In genomic region chr11:66344550-66345315, GRCh38 we compare ENCODE assay signal across 8 cellular contexts. TPM values are rescaled to one million over a fixed set of nuclear protein-coding genes. Genes with fewer than 3 reads are reported as not detected.
A peak's percentile ranks its signal among the peaks of the same experiment; 100 is the strongest.
DNase-seq lines count a peak whose midpoint lies in the region; ATAC-seq and TF ChIP-seq lines count a peak whose summit lies in the region.

Gene BRMS1, minus strand, starts transcription at chr11:66345104. Its CDS starts 2,870 bp downstream, at chr11:66342234.

- H3K9me2 ChIP-seq in hepatocyte (replicated peaks; ENCODE audit: insufficient read depth): no peaks in the 10 kb centered on the region

- peak within 1 kb of the TSS; percentile 70 for H3K4me3 ChIP-seq in astrocyte of the cerebellum (ENCODE audit: low read depth, low read length)
- H3K4me3 ChIP-seq in hepatocyte: peak within 1 kb of the TSS; percentile 74
- H3K4me3 ChIP-seq in aorta (ENCODE audit: low read length in 2 of 2): peak within 1 kb of the TSS; percentile 48 to 88

- H3K27me3 ChIP-seq in hepatocyte (no peaks in the 10 kb centered on the region), aorta (ENCODE audit: control insufficient read depth in 1 of 2, insufficient read depth in 2 of 2, low read length in 1 of 2) (no peaks in the 10 kb centered on the region)

- peak within 1 kb of the TSS; percentile 97 for H3K4me2 ChIP-seq in hepatocyte

- H2AFZ ChIP-seq in hepatocyte: peak within 1 kb of the TSS; percentile 72

- no peaks in the 10 kb centered on the region for H4K20me1 ChIP-seq in hepatocyte (ENCODE audit: insufficient read depth, poor library complexity, severe bottlenecking)

- H3K9me3 ChIP-seq in hepatocyte (ENCODE audit: low read depth) (no peaks in the 10 kb centered on the region), aorta (ENCODE audit: control insufficient read depth, low read length) (no peaks in the 10 kb centered on the region)

- in situ Hi-C loops in astrocyte of the cerebellum (cut with HindIII; ENCODE audit: low sequenced_read_pairs): no loop called here

- peak; percentile 98 for TF ChIP-seq POLR2A in GM18505 (IDR thresholded peaks at IDR 0.05; ENCODE audit: borderline replicate concordance, extremely low read depth, insufficient read depth, insufficient read length)

- H3K36me3 ChIP-seq in hepatocyte (replicated peaks; ENCODE audit: insufficient read depth, low read depth) (no peaks in the 10 kb centered on the region), aorta (ENCODE audit: control insufficient read depth in 1 of 2, insufficient read depth in 2 of 2, low read length in 1 of 2) (peaks cover 0 to 6% of the 10 kb centered on the region in 2 donors)

- ATAC-seq in GM18505 (IDR thresholded peaks at IDR 0.05; ENCODE audit: unreplicated experiment): peak; percentile 59
- ATAC-seq in HG02973 (IDR thresholded peaks at IDR 0.05; ENCODE audit: unreplicated experiment): peak; percentile 46
- ATAC-seq in aorta (ENCODE audit: low FRiP score): peak; percentile 95

- WGBS in hepatocyte (ENCODE audit: low lambda C conversion rate, missing lambda C conversion rate): 2% methylated on average over 59 of the region's 59 CpGs
- 1% methylated on average over 59 of the region's 59 CpGs for WGBS in aorta, 2 donors

- H3K27ac ChIP-seq in hepatocyte (peak within 1 kb of the TSS; percentile 87), aorta (ENCODE audit: low read depth in 1 of 2, low read length in 2 of 2) (peak within 1 kb of the TSS in 1 of 2 donors; percentile 62)

- intact Hi-C loops in aorta (cut with DNase I): no loop called here

- DNase-seq in NCI-H2081 (lab: John Stamatoyannopoulos, UW) (peak; percentile 92 to 96), T-helper 9 cell (peak; percentile 97), astrocyte of the cerebellum (ENCODE audit: low read depth) (peak; percentile 93), hepatocyte (ENCODE audit: low spot score) (peak; percentile 98), renal cortical epithelial cell (ENCODE audit: low read depth) (peak; percentile 94), aorta (peak; percentile 99 to 100)

- H3K79me2 ChIP-seq in hepatocyte: peaks cover 45% of the 10 kb centered on the region

- H3K4me1 ChIP-seq in hepatocyte (ENCODE audit: insufficient read depth) (peaks cover 34% of the 10 kb centered on the region), aorta (ENCODE audit: control insufficient read depth in 1 of 2, insufficient read depth in 2 of 2, low read length in 2 of 2) (no peaks in the 10 kb centered on the region)

- TF ChIP-seq CTCF in astrocyte of the cerebellum (IDR thresholded peaks at IDR 0.05; ENCODE audit: low read depth, low read length, missing control alignments) (peak; percentile 2), hepatocyte (IDR thresholded peaks at IDR 0.05; ENCODE audit: poor library complexity) (no peak)

RNA-seq across cellular contexts. Expression of gene BRMS1, which starts in this region (rescaled TPM):
- total RNA-seq in hepatocyte (34.5 and 39.7 TPM in 2 replicates), renal cortical epithelial cell (50.1 and 74.1 TPM in 2 replicates), aorta (10 to 100 TPM; 21.5 to 22.4 TPM)
- polyA plus RNA-seq in hepatocyte (48.6 and 54.0 TPM in 2 replicates), aorta (10 to 100 TPM; 24.4 to 55.2 TPM)
